Comparison of ENCODE assay signal across 22 cellular contexts in genomic region chr11:88178211-88178610, GRCh38. TPM values are rescaled to one million over a fixed set of nuclear protein-coding genes. Genes with fewer than 3 reads are reported as not detected.
DNase-seq lines count a peak whose midpoint lies in the region; ATAC-seq and TF ChIP-seq lines count a peak whose summit lies in the region.
"Had no signal": no experiment of that assay in that cellular context is flagged by ENCODE, and none has a peak within 500 bp of the region (broad histone marks: within the 10 kb centered on the region; RNA-seq: fewer than 3 reads in every experiment).

No MANE protein-coding gene starts in this region.

- POLR2A ChIA-PET in WTC11 (lab: Charles Lee) = interaction anchor here (0.6 kb wide), 1 partner anchor 36 kb away, joined by 3 read pairs; no protein-coding TSS in a partner anchor

- H3K4me1 Mint-ChIP-seq in activated T-helper 1 cell treated with anti-CD3 and anti-CD28 coated beads, Interleukin-12 subunit alpha, Interleukin-12 subunit beta, Interleukin-2, Interleukin-4 antibody, amounts not matched to agents 30 ng/mL and 10 ng/mL and 1 ng/mL, durations not matched to agents 14 hours and 24 hours and 36 hours (ENCODE audit: low read depth) = peaks cover 62% of the 10 kb centered on the region
- H3K4me1 Mint-ChIP-seq in WTC11 = peaks cover 37% of the 10 kb centered on the region

- H3K4me3 Mint-ChIP-seq in activated T-helper 1 cell treated with anti-CD3 and anti-CD28 coated beads, Interleukin-12 subunit alpha, Interleukin-12 subunit beta, Interleukin-2, Interleukin-4 antibody, amounts not matched to agents 30 ng/mL and 10 ng/mL and 1 ng/mL, durations not matched to agents 14 hours and 24 hours and 36 hours = no peak overlapping the region
- no peak overlapping the region for H3K4me3 Mint-ChIP-seq in WTC11
- H3K4me3 Mint-ChIP-seq: activated CD4-positive, alpha-beta memory T cell treated with anti-CD3 and anti-CD28 coated beads for 36 hours; B cell; T-cell had no signal

- peaks cover 2% of the 10 kb centered on the region for H3K36me3 Mint-ChIP-seq in activated T-helper 1 cell treated with anti-CD3 and anti-CD28 coated beads, Interleukin-12 subunit alpha, Interleukin-12 subunit beta, Interleukin-2, Interleukin-4 antibody, amounts not matched to agents 30 ng/mL and 10 ng/mL and 1 ng/mL, durations not matched to agents 14 hours and 24 hours and 36 hours (ENCODE audit: low read depth)
- no peaks in the 10 kb centered on the region for H3K36me3 Mint-ChIP-seq in WTC11
- H3K36me3 Mint-ChIP-seq: activated CD4-positive, alpha-beta memory T cell treated with anti-CD3 and anti-CD28 coated beads for 36 hours; T-cell had no signal

- ATAC-seq in sciatic nerve (peak; percentile 34), GM19328 (IDR thresholded peaks at IDR 0.05; ENCODE audit: unreplicated experiment) (no peak), WTC11 (no peak)
- ATAC-seq: HCT116, K562, pancreas, T-cell had no signal

- intact Hi-C loops in activated T-helper 1 cell treated with anti-CD3 and anti-CD28 coated beads, Interleukin-12 subunit alpha, Interleukin-12 subunit beta, Interleukin-2, Interleukin-4 antibody, amounts not matched to agents 30 ng/mL and 10 ng/mL and 1 ng/mL, durations not matched to agents 14 hours and 24 hours and 36 hours (cut with micrococcal nuclease) = loop anchor here (2.0 to 5.0 kb wide), 2 partner anchors 76 to 367 kb away; no protein-coding TSS in a partner anchor
- intact Hi-C loops in sciatic nerve (cut with DNase I) = no loop called here

- H3K9me3 Mint-ChIP-seq in activated T-helper 1 cell treated with anti-CD3 and anti-CD28 coated beads, Interleukin-12 subunit alpha, Interleukin-12 subunit beta, Interleukin-2, Interleukin-4 antibody, amounts not matched to agents 30 ng/mL and 10 ng/mL and 1 ng/mL, durations not matched to agents 14 hours and 24 hours and 36 hours = no peaks in the 10 kb centered on the region
- H3K9me3 Mint-ChIP-seq in WTC11 = no peaks in the 10 kb centered on the region
- H3K9me3 Mint-ChIP-seq: activated CD4-positive, alpha-beta memory T cell treated with anti-CD3 and anti-CD28 coated beads for 36 hours; T-cell had no signal

- H3K4me3 ChIP-seq in GM12865 (ENCODE audit: low read depth, low read length) = no peak overlapping the region
- H3K4me3 ChIP-seq: K562, lung, pancreas, skin epidermis, thoracic aorta had no signal

- CTCF ChIA-PET in WTC11 (lab: Charles Lee) = interaction anchor here (0.9 kb wide), 1 partner anchor 162 kb away, joined by 3 read pairs; no protein-coding TSS in a partner anchor

- peak; percentile 25 for DNase-seq in GM12865 (ENCODE audit: low read depth)
- no peak for DNase-seq in activated T-helper 1 cell treated with anti-CD3 and anti-CD28 coated beads, Interleukin-12 subunit alpha, Interleukin-12 subunit beta, Interleukin-2, Interleukin-4 antibody, amounts not matched to agents 30 ng/mL and 10 ng/mL and 1 ng/mL, durations not matched to agents 14 hours and 24 hours and 36 hours (ENCODE audit: low spot score)
- peak; percentile 23 for DNase-seq in fibroblast of gingiva (ENCODE audit: low read depth)
- DNase-seq in sciatic nerve (ENCODE audit: low spot score) = no peak
- no peak for DNase-seq in cerebellar cortex (ENCODE audit: low spot score)
- DNase-seq in WTC11 (ENCODE audit: low spot score) = no peak
- no peak for DNase-seq in NCI-H2196 (lab: John Stamatoyannopoulos, UW; ENCODE audit: unreplicated experiment)
- DNase-seq: activated CD4-positive, alpha-beta memory T cell treated with anti-CD3 and anti-CD28 coated beads for 36 hours; glutamatergic neuron; MV-4-11; NCI-H2029; pancreas; SHP77; stimulated activated CD4-positive, alpha-beta T cell treated with anti-CD3 and anti-CD28 coated beads, Interleukin-4, amount 100 ng/mL, for 24 hours; T-cell had no signal

- TF ChIP-seq CTCF in GM12865 (IDR thresholded peaks at IDR 0.05; ENCODE audit: insufficient read depth, low read depth, low read length, missing control alignments) (no peak), WTC11 (IDR thresholded peaks at IDR 0.05) (no peak)

- H3K27ac Mint-ChIP-seq in activated T-helper 1 cell treated with anti-CD3 and anti-CD28 coated beads, Interleukin-12 subunit alpha, Interleukin-12 subunit beta, Interleukin-2, Interleukin-4 antibody, amounts not matched to agents 30 ng/mL and 10 ng/mL and 1 ng/mL, durations not matched to agents 14 hours and 24 hours and 36 hours = peak overlapping the region; percentile 8
- H3K27ac Mint-ChIP-seq in WTC11 = no peak overlapping the region
- H3K27ac Mint-ChIP-seq: B cell, T-cell had no signal

- peaks cover 3% of the 10 kb centered on the region for H3K27me3 Mint-ChIP-seq in activated T-helper 1 cell treated with anti-CD3 and anti-CD28 coated beads, Interleukin-12 subunit alpha, Interleukin-12 subunit beta, Interleukin-2, Interleukin-4 antibody, amounts not matched to agents 30 ng/mL and 10 ng/mL and 1 ng/mL, durations not matched to agents 14 hours and 24 hours and 36 hours (ENCODE audit: insufficient read depth)
- no peaks in the 10 kb centered on the region; the same call in 1 of the 2 replicates for H3K27me3 Mint-ChIP-seq in WTC11 (ENCODE audit: low read depth)

TF ChIP-seq in WTC11, 78 proteins besides CTCF, POLR2A, EP300 and RAD21 (continues in another document):
- TF ChIP-seq RORB (CRISPR knock-in tag; IDR thresholded peaks at IDR 0.05) (no peak), NR3C1 (CRISPR knock-in tag; conservative IDR thresholded peaks at IDR 0.05; ENCODE audit: low read depth) (no peak), ZNF138 (CRISPR knock-in tag; conservative IDR thresholded peaks at IDR 0.05) (no peak), TP53 (CRISPR knock-in tag; IDR thresholded peaks at IDR 0.05) (no peak), FOXK1 (CRISPR knock-in tag; IDR thresholded peaks at IDR 0.05) (no peak), CREM (CRISPR knock-in tag; IDR thresholded peaks at IDR 0.05) (no peak), HMGXB4 (CRISPR knock-in tag; IDR thresholded peaks at IDR 0.05) (no peak), FOXJ3 (CRISPR knock-in tag; IDR thresholded peaks at IDR 0.05; ENCODE audit: borderline replicate concordance) (no peak), NFE2L1 (CRISPR knock-in tag; IDR thresholded peaks at IDR 0.05) (no peak), ETV6 (CRISPR knock-in tag; IDR thresholded peaks at IDR 0.05) (no peak), ZNF423 (CRISPR knock-in tag; IDR thresholded peaks at IDR 0.05) (no peak), RELA (CRISPR knock-in tag; IDR thresholded peaks at IDR 0.05; ENCODE audit: borderline replicate concordance) (no peak), PRDM15 (CRISPR knock-in tag; IDR thresholded peaks at IDR 0.05) (no peak), ZNF317 (CRISPR knock-in tag; IDR thresholded peaks at IDR 0.05; ENCODE audit: borderline replicate concordance, low read depth) (no peak), ZNF416 (CRISPR knock-in tag; IDR thresholded peaks at IDR 0.05) (no peak), E2F4 (CRISPR knock-in tag; IDR thresholded peaks at IDR 0.05; ENCODE audit: borderline replicate concordance, low read depth) (no peak)

RNA-seq across cellular contexts. Expression of gene RAB38, which starts 3.0 kb away (rescaled TPM):
- total RNA-seq in activated T-helper 1 cell treated with anti-CD3 and anti-CD28 coated beads, Interleukin-12 subunit alpha, Interleukin-12 subunit beta, Interleukin-2, Interleukin-4 antibody, amounts not matched to agents 30 ng/mL and 10 ng/mL and 1 ng/mL, durations not matched to agents 14 hours and 24 hours and 36 hours = 2.0 and 2.8 TPM in 2 replicates
- 3.2 TPM for total RNA-seq in sciatic nerve
- total RNA-seq in WTC11 (2021) = 13.3 to 18.4 TPM (median 17.5 TPM) in 3 replicates
- total RNA-seq: B cell had no signal

Comparison
In these comparisons a context has a peak if more than half of its experiments do, and no peak if none do; other contexts are left out.
1. DNase-seq: peak in GM12865 (single experiment) and fibroblast of gingiva (single experiment); none in activated T-helper 1 cell treated with anti-CD3 and anti-CD28 coated beads, Interleukin-12 subunit alpha, Interleukin-12 subunit beta, Interleukin-2, Interleukin-4 antibody, amounts not matched to agents 30 ng/mL and 10 ng/mL and 1 ng/mL, durations not matched to agents 14 hours and 24 hours and 36 hours (single experiment), sciatic nerve (single experiment), cerebellar cortex (single experiment), WTC11 (single experiment) and NCI-H2196 (single experiment).